ENCODE assay signal across 1 cellular context in the genomic region with DNA sequence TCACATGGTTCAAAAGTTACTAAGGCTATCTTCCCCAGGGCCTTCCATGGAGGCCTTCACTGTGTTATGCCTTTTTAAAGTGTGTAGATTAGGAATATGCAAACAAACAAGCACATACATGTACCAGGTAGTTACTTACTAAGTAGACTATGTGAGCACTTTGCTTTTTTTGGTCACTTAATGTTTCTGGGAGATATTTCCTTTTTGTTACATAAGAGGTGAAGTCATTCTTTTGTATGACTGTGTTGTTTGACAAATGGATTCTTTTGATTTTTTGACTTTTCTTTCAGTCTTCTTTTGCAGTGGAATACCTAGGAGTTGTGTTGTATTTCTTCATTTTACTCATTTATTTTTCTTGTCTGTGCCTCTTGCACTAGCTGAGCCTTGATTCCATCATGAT.
TF ChIP-seq lines count a peak whose summit lies in the region.

No MANE protein-coding gene starts in this region.

TF ChIP-seq in GM12878, 131 proteins besides CTCF, POLR2A, EP300 and RAD21 (continued from another document):
- TF ChIP-seq, protein P1, sequence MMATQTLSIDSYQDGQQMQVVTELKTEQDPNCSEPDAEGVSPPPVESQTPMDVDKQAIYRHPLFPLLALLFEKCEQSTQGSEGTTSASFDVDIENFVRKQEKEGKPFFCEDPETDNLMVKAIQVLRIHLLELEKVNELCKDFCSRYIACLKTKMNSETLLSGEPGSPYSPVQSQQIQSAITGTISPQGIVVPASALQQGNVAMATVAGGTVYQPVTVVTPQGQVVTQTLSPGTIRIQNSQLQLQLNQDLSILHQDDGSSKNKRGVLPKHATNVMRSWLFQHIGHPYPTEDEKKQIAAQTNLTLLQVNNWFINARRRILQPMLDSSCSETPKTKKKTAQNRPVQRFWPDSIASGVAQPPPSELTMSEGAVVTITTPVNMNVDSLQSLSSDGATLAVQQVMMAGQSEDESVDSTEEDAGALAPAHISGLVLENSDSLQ (IDR thresholded peaks at IDR 0.05): no peak
- no peak for TF ChIP-seq TBL1XR1 (IDR thresholded peaks at IDR 0.05; ENCODE audit: low read depth, low read length)
- TF ChIP-seq ZNF24 (IDR thresholded peaks at IDR 0.05): no peak
- no peak for TF ChIP-seq BRCA1 (IDR thresholded peaks at IDR 0.05; ENCODE audit: low read depth, low read length)
- TF ChIP-seq, protein P2, sequence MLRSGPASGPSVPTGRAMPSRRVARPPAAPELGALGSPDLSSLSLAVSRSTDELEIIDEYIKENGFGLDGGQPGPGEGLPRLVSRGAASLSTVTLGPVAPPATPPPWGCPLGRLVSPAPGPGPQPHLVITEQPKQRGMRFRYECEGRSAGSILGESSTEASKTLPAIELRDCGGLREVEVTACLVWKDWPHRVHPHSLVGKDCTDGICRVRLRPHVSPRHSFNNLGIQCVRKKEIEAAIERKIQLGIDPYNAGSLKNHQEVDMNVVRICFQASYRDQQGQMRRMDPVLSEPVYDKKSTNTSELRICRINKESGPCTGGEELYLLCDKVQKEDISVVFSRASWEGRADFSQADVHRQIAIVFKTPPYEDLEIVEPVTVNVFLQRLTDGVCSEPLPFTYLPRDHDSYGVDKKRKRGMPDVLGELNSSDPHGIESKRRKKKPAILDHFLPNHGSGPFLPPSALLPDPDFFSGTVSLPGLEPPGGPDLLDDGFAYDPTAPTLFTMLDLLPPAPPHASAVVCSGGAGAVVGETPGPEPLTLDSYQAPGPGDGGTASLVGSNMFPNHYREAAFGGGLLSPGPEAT (IDR thresholded peaks at IDR 0.05; ENCODE audit: low read depth): no peak
- no peak for TF ChIP-seq GABPA (IDR thresholded peaks at IDR 0.05; ENCODE audit: low read depth)
- TF ChIP-seq WRNIP1 (IDR thresholded peaks at IDR 0.05; ENCODE audit: borderline replicate concordance, low read depth, low read length): no peak
TF ChIP-seq in GM12878: peak in this region for 2.
